Comparison of ENCODE assay signal across 1 cellular context in the genomic region with DNA sequence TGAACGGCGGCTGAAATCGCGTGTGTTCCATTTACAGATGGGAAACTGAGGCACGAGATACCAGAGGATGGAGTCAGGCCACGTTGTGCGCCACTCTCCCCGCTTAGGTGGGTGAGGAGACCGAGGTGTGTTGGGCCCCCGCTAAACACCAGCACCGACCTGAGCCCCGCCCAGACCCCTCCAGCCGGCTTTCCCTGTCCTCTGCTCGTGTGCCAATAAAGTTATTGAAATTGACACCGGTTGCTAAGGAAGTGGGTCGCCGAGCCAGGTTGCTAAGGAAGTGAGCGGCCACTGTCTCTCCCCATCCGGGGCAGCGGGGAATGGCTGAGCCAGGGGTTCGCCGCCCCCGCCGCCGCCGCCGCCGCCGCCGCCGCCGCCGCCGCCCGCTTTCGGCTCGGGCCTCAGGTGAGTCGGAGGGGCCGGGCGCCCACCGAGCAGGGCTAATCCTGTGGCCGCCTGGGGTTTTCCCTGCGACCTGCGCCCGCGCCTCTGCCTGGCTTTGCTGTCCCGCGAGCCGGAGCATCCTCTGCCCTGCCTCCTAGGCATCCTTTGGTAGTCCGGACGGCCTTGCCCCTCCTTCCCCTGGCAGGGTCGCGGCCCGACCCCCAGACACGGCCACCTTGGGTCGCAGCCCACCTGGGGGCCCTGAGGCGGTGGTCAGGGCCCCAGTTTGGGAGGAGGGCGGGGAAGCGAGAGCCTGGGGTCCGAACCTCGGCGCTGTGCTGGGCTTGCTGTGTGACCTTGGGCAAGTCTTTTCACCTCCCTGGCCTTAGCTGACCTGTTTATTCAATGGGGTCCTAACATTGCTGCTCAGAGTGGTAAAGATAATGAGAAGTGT.
TF ChIP-seq lines count a peak whose summit lies in the region.

A gene (plus strand): TSS at position 291 of the 838 bp plus-strand sequence. CDS start 32,127 bp downstream, outside the sequence.

TF ChIP-seq in HepG2, 621 proteins besides CTCF, POLR2A, EP300 and RAD21 (continued from another document and continues in another):
- TF ChIP-seq, protein P1, sequence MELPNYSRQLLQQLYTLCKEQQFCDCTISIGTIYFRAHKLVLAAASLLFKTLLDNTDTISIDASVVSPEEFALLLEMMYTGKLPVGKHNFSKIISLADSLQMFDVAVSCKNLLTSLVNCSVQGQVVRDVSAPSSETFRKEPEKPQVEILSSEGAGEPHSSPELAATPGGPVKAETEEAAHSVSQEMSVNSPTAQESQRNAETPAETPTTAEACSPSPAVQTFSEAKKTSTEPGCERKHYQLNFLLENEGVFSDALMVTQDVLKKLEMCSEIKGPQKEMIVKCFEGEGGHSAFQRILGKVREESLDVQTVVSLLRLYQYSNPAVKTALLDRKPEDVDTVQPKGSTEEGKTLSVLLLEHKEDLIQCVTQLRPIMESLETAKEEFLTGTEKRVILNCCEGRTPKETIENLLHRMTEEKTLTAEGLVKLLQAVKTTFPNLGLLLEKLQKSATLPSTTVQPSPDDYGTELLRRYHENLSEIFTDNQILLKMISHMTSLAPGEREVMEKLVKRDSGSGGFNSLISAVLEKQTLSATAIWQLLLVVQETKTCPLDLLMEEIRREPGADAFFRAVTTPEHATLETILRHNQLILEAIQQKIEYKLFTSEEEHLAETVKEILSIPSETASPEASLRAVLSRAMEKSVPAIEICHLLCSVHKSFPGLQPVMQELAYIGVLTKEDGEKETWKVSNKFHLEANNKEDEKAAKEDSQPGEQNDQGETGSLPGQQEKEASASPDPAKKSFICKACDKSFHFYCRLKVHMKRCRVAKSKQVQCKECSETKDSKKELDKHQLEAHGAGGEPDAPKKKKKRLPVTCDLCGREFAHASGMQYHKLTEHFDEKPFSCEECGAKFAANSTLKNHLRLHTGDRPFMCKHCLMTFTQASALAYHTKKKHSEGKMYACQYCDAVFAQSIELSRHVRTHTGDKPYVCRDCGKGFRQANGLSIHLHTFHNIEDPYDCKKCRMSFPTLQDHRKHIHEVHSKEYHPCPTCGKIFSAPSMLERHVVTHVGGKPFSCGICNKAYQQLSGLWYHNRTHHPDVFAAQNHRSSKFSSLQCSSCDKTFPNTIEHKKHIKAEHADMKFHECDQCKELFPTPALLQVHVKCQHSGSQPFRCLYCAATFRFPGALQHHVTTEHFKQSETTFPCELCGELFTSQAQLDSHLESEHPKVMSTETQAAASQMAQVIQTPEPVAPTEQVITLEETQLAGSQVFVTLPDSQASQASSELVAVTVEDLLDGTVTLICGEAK (IDR thresholded peaks at IDR 0.05), result peak; percentile 100
- TF ChIP-seq, protein P1 (CRISPR knock-in tag; IDR thresholded peaks at IDR 0.05), result peak; percentile 100
- TF ChIP-seq, protein P2, sequence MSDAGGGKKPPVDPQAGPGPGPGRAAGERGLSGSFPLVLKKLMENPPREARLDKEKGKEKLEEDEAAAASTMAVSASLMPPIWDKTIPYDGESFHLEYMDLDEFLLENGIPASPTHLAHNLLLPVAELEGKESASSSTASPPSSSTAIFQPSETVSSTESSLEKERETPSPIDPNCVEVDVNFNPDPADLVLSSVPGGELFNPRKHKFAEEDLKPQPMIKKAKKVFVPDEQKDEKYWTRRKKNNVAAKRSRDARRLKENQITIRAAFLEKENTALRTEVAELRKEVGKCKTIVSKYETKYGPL (CRISPR knock-in tag; IDR thresholded peaks at IDR 0.05), result no peak
- peak; percentile 71; the same call in 1 of the 2 replicates for TF ChIP-seq SMAD9 (CRISPR knock-in tag; IDR thresholded peaks at IDR 0.05)
- TF ChIP-seq ARNT (IDR thresholded peaks at IDR 0.05), result no peak
- no peak for TF ChIP-seq ZNF282 (IDR thresholded peaks at IDR 0.05; ENCODE audit: partially characterized antibody)
- no peak for TF ChIP-seq SSRP1 (CRISPR knock-in tag; IDR thresholded peaks at IDR 0.05)
- TF ChIP-seq LCORL (IDR thresholded peaks at IDR 0.05), result no peak
- peak; percentile 47 for TF ChIP-seq LCORL (CRISPR knock-in tag; IDR thresholded peaks at IDR 0.05)
- TF ChIP-seq, protein P3, sequence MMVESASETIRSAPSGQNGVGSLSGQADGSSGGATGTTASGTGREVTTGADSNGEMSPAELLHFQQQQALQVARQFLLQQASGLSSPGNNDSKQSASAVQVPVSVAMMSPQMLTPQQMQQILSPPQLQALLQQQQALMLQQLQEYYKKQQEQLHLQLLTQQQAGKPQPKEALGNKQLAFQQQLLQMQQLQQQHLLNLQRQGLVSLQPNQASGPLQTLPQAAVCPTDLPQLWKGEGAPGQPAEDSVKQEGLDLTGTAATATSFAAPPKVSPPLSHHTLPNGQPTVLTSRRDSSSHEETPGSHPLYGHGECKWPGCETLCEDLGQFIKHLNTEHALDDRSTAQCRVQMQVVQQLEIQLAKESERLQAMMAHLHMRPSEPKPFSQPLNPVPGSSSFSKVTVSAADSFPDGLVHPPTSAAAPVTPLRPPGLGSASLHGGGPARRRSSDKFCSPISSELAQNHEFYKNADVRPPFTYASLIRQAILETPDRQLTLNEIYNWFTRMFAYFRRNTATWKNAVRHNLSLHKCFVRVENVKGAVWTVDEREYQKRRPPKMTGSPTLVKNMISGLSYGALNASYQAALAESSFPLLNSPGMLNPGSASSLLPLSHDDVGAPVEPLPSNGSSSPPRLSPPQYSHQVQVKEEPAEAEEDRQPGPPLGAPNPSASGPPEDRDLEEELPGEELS (CRISPR knock-in tag; IDR thresholded peaks at IDR 0.05), result peak; percentile 74
- no peak for TF ChIP-seq ZNF251 (CRISPR knock-in tag; IDR thresholded peaks at IDR 0.05)
- TF ChIP-seq, protein P4, sequence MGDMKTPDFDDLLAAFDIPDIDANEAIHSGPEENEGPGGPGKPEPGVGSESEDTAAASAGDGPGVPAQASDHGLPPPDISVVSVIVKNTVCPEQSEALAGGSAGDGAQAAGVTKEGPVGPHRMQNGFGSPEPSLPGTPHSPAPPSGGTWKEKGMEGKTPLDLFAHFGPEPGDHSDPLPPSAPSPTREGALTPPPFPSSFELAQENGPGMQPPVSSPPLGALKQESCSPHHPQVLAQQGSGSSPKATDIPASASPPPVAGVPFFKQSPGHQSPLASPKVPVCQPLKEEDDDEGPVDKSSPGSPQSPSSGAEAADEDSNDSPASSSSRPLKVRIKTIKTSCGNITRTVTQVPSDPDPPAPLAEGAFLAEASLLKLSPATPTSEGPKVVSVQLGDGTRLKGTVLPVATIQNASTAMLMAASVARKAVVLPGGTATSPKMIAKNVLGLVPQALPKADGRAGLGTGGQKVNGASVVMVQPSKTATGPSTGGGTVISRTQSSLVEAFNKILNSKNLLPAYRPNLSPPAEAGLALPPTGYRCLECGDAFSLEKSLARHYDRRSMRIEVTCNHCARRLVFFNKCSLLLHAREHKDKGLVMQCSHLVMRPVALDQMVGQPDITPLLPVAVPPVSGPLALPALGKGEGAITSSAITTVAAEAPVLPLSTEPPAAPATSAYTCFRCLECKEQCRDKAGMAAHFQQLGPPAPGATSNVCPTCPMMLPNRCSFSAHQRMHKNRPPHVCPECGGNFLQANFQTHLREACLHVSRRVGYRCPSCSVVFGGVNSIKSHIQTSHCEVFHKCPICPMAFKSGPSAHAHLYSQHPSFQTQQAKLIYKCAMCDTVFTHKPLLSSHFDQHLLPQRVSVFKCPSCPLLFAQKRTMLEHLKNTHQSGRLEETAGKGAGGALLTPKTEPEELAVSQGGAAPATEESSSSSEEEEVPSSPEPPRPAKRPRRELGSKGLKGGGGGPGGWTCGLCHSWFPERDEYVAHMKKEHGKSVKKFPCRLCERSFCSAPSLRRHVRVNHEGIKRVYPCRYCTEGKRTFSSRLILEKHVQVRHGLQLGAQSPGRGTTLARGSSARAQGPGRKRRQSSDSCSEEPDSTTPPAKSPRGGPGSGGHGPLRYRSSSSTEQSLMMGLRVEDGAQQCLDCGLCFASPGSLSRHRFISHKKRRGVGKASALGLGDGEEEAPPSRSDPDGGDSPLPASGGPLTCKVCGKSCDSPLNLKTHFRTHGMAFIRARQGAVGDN (CRISPR knock-in tag; IDR thresholded peaks at IDR 0.05), result peak; percentile 88
- TF ChIP-seq, protein P5, sequence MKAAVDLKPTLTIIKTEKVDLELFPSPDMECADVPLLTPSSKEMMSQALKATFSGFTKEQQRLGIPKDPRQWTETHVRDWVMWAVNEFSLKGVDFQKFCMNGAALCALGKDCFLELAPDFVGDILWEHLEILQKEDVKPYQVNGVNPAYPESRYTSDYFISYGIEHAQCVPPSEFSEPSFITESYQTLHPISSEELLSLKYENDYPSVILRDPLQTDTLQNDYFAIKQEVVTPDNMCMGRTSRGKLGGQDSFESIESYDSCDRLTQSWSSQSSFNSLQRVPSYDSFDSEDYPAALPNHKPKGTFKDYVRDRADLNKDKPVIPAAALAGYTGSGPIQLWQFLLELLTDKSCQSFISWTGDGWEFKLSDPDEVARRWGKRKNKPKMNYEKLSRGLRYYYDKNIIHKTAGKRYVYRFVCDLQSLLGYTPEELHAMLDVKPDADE (CRISPR knock-in tag; IDR thresholded peaks at IDR 0.05), result no peak
- TF ChIP-seq, protein P6, sequence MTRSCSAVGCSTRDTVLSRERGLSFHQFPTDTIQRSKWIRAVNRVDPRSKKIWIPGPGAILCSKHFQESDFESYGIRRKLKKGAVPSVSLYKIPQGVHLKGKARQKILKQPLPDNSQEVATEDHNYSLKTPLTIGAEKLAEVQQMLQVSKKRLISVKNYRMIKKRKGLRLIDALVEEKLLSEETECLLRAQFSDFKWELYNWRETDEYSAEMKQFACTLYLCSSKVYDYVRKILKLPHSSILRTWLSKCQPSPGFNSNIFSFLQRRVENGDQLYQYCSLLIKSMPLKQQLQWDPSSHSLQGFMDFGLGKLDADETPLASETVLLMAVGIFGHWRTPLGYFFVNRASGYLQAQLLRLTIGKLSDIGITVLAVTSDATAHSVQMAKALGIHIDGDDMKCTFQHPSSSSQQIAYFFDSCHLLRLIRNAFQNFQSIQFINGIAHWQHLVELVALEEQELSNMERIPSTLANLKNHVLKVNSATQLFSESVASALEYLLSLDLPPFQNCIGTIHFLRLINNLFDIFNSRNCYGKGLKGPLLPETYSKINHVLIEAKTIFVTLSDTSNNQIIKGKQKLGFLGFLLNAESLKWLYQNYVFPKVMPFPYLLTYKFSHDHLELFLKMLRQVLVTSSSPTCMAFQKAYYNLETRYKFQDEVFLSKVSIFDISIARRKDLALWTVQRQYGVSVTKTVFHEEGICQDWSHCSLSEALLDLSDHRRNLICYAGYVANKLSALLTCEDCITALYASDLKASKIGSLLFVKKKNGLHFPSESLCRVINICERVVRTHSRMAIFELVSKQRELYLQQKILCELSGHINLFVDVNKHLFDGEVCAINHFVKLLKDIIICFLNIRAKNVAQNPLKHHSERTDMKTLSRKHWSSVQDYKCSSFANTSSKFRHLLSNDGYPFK (CRISPR knock-in tag; IDR thresholded peaks at IDR 0.05; ENCODE audit: borderline replicate concordance), result peak; percentile 88; the same call in 1 of the 2 replicates
- no peak; the same call in 1 of the 2 replicates for TF ChIP-seq ZNF317 (CRISPR knock-in tag; IDR thresholded peaks at IDR 0.05)
- TF ChIP-seq HNRNPK (IDR thresholded peaks at IDR 0.05; ENCODE audit: low read depth, low read length, poor library complexity, severe bottlenecking), result no peak
- TF ChIP-seq, protein P7, sequence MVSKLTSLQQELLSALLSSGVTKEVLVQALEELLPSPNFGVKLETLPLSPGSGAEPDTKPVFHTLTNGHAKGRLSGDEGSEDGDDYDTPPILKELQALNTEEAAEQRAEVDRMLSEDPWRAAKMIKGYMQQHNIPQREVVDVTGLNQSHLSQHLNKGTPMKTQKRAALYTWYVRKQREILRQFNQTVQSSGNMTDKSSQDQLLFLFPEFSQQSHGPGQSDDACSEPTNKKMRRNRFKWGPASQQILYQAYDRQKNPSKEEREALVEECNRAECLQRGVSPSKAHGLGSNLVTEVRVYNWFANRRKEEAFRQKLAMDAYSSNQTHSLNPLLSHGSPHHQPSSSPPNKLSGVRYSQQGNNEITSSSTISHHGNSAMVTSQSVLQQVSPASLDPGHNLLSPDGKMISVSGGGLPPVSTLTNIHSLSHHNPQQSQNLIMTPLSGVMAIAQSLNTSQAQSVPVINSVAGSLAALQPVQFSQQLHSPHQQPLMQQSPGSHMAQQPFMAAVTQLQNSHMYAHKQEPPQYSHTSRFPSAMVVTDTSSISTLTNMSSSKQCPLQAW (CRISPR knock-in tag; IDR thresholded peaks at IDR 0.05), result peak; percentile 82
- no peak for TF ChIP-seq NFIB (CRISPR knock-in tag; IDR thresholded peaks at IDR 0.05; ENCODE audit: borderline replicate concordance)
- TF ChIP-seq TARDBP (CRISPR knock-in tag; IDR thresholded peaks at IDR 0.05), result peak; percentile 98
- peak; percentile 88 for TF ChIP-seq ZNF138 (CRISPR knock-in tag; IDR thresholded peaks at IDR 0.05; ENCODE audit: low read depth)
- TF ChIP-seq EED (CRISPR knock-in tag; IDR thresholded peaks at IDR 0.05), result peak; percentile 20; the same call in 1 of the 2 replicates
- TF ChIP-seq RFX5 (IDR thresholded peaks at IDR 0.05; ENCODE audit: low read depth, low read length), result peak; percentile 78; the same call in 1 of the 2 replicates
- TF ChIP-seq ZKSCAN1 (IDR thresholded peaks at IDR 0.05; ENCODE audit: low read length), result peak; percentile 95
- no peak for TF ChIP-seq ATF7 (IDR thresholded peaks at IDR 0.05)
- no peak; the same call in 1 of the 2 replicates for TF ChIP-seq ATF7 (CRISPR knock-in tag; IDR thresholded peaks at IDR 0.05)
- TF ChIP-seq ZSCAN30 (CRISPR knock-in tag; IDR thresholded peaks at IDR 0.05), result no peak
- peak; percentile 83 for TF ChIP-seq ASH2L (IDR thresholded peaks at IDR 0.05; ENCODE audit: insufficient read length, low read depth, low read length)
- TF ChIP-seq KLF16 (CRISPR knock-in tag; IDR thresholded peaks at IDR 0.05), result peak in 1 of 2 experiments; percentile 74; a peak in 1 of 4 replicates
- TF ChIP-seq HHEX (CRISPR knock-in tag; IDR thresholded peaks at IDR 0.05), result peak; percentile 34; the same call in 1 of the 2 replicates
